In the genomic region with DNA sequence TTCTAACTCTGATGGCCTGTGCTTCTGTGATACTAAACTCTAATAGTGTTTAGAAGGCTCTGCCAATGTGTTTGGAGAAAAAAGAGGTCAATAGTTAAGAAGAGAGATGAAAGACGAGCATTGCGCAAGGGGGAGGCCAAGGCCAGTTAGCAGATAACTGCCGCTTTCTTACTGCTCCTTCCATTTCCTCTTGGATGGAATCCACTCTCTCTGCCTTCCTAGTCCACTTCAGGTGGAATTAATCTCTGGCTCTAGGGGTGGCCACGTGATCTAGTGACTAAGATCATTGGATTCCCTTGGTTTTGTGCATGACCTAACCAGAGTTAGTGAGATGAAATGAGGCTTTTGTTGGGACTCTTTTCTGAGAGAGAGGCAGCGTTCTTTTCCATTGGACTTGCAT, we compare ENCODE assay signal across 24 cellular contexts.
DNase-seq lines count a peak whose midpoint lies in the region; ATAC-seq and TF ChIP-seq lines count a peak whose summit lies in the region.
"Had no signal": no experiment of that assay in that cellular context is flagged by ENCODE, and none has a peak within 500 bp of the region (broad histone marks: within the 10 kb centered on the region; RNA-seq: fewer than 3 reads in every experiment).

No MANE protein-coding gene starts in this region.

- peaks cover 27% of the 10 kb centered on the region for H3K4me1 ChIP-seq in body of pancreas
- H3K4me1 ChIP-seq in stomach, result peaks cover 0 to 12% (median 5%) of the 10 kb centered on the region in 4 donors
- H3K4me1 ChIP-seq: BE2C, Peyer's patch had no signal

- H3K9me3 ChIP-seq in body of pancreas, result no peaks in the 10 kb centered on the region
- peaks cover 0 to 5% (median 2%) of the 10 kb centered on the region in 4 donors for H3K9me3 ChIP-seq in stomach
- H3K9me3 ChIP-seq: BE2C, Peyer's patch, thoracic aorta had no signal

- TF ChIP-seq EP300 in stomach (IDR thresholded peaks at IDR 0.05), result no peak

- intact Hi-C loops in body of pancreas (cut with DNase I), result no loop called here
- intact Hi-C loops in stomach (cut with DNase I; ENCODE audit: low total_unique reads), result no loop called here

- ATAC-seq in body of pancreas, result peak; percentile 92
- ATAC-seq in GM18505 (IDR thresholded peaks at IDR 0.05; ENCODE audit: unreplicated experiment), result no peak
- ATAC-seq in HG02981 (IDR thresholded peaks at IDR 0.05; ENCODE audit: unreplicated experiment), result no peak
- ATAC-seq: GM23338; stimulated activated naive B cell treated with anti-CD40 and anti-IgM and Interleukin-4, amounts not matched to agents 10 μg/mL and 1 μg/mL and 100 μg/mL, for 72 hours had no signal

- no peaks in the 10 kb centered on the region for H3K27me3 ChIP-seq in body of pancreas
- H3K27me3 ChIP-seq in stomach, result peaks cover 0 to 19% (median 0%) of the 10 kb centered on the region in 3 donors
- H3K27me3 ChIP-seq: BE2C, Peyer's patch had no signal

- peak; percentile 37 to 61 for DNase-seq in NCI-H187 (lab: John Stamatoyannopoulos, UW)
- no peak for DNase-seq in NCI-H187 treated with DMSO at 0.1 percent for 48 hours (lab: John Stamatoyannopoulos, UW)
- DNase-seq in NCI-H2029 (lab: John Stamatoyannopoulos, UW), result peak; percentile 84
- DNase-seq in body of pancreas, result peak; percentile 65 to 81 (median 72)
- peak; percentile 75 for DNase-seq in stomach
- DNase-seq in activated T-cell treated with anti-CD3 and anti-CD28 coated beads, Interleukin-2, amount 50 U/mL, for 48 hours, result no peak
- DNase-seq: activated CD4-positive, alpha-beta T cell treated with anti-CD3 and anti-CD28 coated beads for 48 hours; BE2C; effector CD4-positive, alpha-beta T cell; foreskin melanocyte; hippocampal formation; islet precursor cell; NCI-H146; NCI-H446 treated with DMSO at 0.1 percent for 48 hours; stimulated activated CD4-positive, alpha-beta T cell treated with anti-CD3 and anti-CD28 coated beads, Interleukin-2, amount 100 ng/mL, for 48 hours; stimulated activated naive B cell treated with anti-CD40 and anti-IgM and Interleukin-4, amounts not matched to agents 10 μg/mL and 1 μg/mL and 100 μg/mL, for 72 hours; T-helper 2 cell had no signal

- H3K4me3 ChIP-seq in body of pancreas (no peak overlapping the region), stomach (no peak overlapping the region)
- H3K4me3 ChIP-seq: GM23338, lung, Peyer's patch, thoracic aorta had no signal

- H3K36me3 ChIP-seq in body of pancreas (replicated peaks in 1 of 2; ENCODE audit: insufficient read depth in 1 of 2, low read depth in 2 of 2) (no peaks in the 10 kb centered on the region), stomach (no peaks in the 10 kb centered on the region)
- H3K36me3 ChIP-seq: BE2C, Peyer's patch, thoracic aorta had no signal

- H3K27ac ChIP-seq in body of pancreas (peak overlapping the region in 2 of 4 donors; percentile 27 to 54), stomach (peak overlapping the region in 1 of 5 donors; percentile 22)
- H3K27ac ChIP-seq: 22Rv1, Peyer's patch, thoracic aorta had no signal

- TF ChIP-seq POLR2A in body of pancreas (IDR thresholded peaks at IDR 0.05), result no peak
- TF ChIP-seq POLR2A in stomach (IDR thresholded peaks at IDR 0.05), result no peak
- no peak for TF ChIP-seq POLR2A in GM18505 (IDR thresholded peaks at IDR 0.05; ENCODE audit: borderline replicate concordance, extremely low read depth, insufficient read depth, insufficient read length)

- WGBS in body of pancreas, 2 donors, result 21 to 46% methylated on average over 5 of the region's 5 CpGs
- 41 to 59% (median 46%) methylated on average over 5 of the region's 5 CpGs for WGBS in stomach, 5 donors

- TF ChIP-seq CTCF in body of pancreas (IDR thresholded peaks at IDR 0.05) (no peak), stomach (IDR thresholded peaks at IDR 0.05) (no peak)

Comparison
In these comparisons a context has a peak if more than half of its experiments do, and no peak if none do; other contexts are left out.
1. DNase-seq: peak in NCI-H187 (2 of 2), NCI-H2029 (single experiment), body of pancreas (4 of 4) and stomach (single experiment); none in NCI-H187 treated with DMSO at 0.1 percent for 48 hours (single experiment) and activated T-cell treated with anti-CD3 and anti-CD28 coated beads, Interleukin-2, amount 50 U/mL, for 48 hours (0 of 2).